ENCODE assay signal across 21 cellular contexts in the genomic region with DNA sequence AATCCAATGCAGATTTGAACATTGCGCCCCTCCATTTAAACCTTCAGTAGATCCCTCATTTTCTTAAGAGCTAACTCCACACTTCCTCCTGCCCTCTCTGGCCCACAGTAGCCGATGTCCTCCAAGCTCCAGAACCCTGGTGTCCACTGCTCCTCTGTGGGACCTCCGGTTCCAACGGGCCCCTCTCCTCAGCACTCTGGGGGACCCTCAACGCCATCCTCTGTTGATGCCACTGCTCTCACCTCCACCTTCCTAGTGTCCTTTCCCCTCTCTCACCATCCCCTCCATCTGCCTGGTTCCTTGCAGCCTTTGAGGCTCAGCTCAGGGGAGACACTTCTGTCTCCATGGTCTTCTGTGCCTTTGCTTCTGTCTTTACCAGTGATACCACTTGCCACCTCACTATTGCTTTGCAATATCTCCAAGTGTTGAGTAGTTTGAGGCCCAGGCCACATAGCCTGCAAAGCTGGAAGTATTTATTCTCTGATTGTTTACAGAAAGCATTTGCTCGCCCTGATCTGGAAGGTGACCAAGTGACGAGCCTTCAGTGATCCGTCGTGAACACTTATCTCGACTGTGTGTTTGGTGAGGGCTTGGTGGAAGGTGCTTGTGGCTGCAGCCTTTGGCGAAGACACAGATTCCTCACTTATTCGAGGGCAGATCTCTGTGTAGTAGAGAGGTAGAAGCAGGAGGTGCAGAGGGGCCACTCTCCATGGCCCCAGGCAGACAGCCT.
"Had no signal": no experiment of that assay in that cellular context is flagged by ENCODE, and none has a peak within 500 bp of the region (broad histone marks: within the 10 kb centered on the region; RNA-seq: fewer than 3 reads in every experiment).

No MANE protein-coding gene starts in this region.

- H3K27ac Mint-ChIP-seq: activated CD4-positive, alpha-beta memory T cell treated with anti-CD3 and anti-CD28 coated beads, Interleukin-2, amount 10 ng/mL, durations not matched to agents 7 days and 5 days; activated CD4-positive, alpha-beta T cell treated with anti-CD3 and anti-CD28 coated beads for 36 hours; activated naive CD8-positive, alpha-beta T cell treated with anti-CD3 and anti-CD28 coated beads for 36 hours; activated T-cell treated with anti-CD3 and anti-CD28 coated beads, Interleukin-2, amount 50 U/mL, for 24 hours; naive B cell; type B pancreatic cell had no signal

- FAIRE-seq: pancreas had no signal

- H3K27me3 Mint-ChIP-seq: activated CD4-positive, alpha-beta memory T cell treated with anti-CD3 and anti-CD28 coated beads, Interleukin-2, amount 10 ng/mL, durations not matched to agents 7 days and 5 days; activated naive CD8-positive, alpha-beta T cell treated with anti-CD3 and anti-CD28 coated beads for 36 hours; central memory CD8-positive, alpha-beta T cell had no signal

- H3K9me3 ChIP-seq: pancreas, suprapubic skin had no signal

- DNase-seq: activated CD4-positive, alpha-beta memory T cell treated with anti-CD3 and anti-CD28 coated beads, Interleukin-2, amount 10 ng/mL, durations not matched to agents 7 days and 5 days; activated CD4-positive, alpha-beta T cell treated with anti-CD3 and anti-CD28 coated beads for 36 hours; activated naive CD8-positive, alpha-beta T cell treated with anti-CD3 and anti-CD28 coated beads for 36 hours; activated T-cell treated with anti-CD3 and anti-CD28 coated beads, Interleukin-2, amount 50 U/mL, for 24 hours; amygdala; brain microvascular endothelial cell; cortex of kidney; effector CD4-positive, alpha-beta T cell; glutamatergic neuron; naive B cell; pancreas; retina; stimulated activated naive CD8-positive, alpha-beta T cell treated with anti-CD3 and anti-CD28 coated beads, Interleukin-15, Interleukin-2, amounts not matched to agents 100 U/mL and 50 U/mL, for 24 hours; T-helper 1 cell had no signal

- H3K36me3 ChIP-seq: brain microvascular endothelial cell, esophagus muscularis mucosa, pancreas, suprapubic skin had no signal

- H3K36me3 Mint-ChIP-seq: activated naive CD8-positive, alpha-beta T cell treated with anti-CD3 and anti-CD28 coated beads for 36 hours; type B pancreatic cell had no signal

- H3K27ac ChIP-seq: brain microvascular endothelial cell, esophagus muscularis mucosa, pancreas, skin epidermis, suprapubic skin had no signal

- H3K4me3 Mint-ChIP-seq: activated CD4-positive, alpha-beta memory T cell treated with anti-CD3 and anti-CD28 coated beads, Interleukin-2, amount 10 ng/mL, durations not matched to agents 7 days and 5 days; activated CD4-positive, alpha-beta T cell treated with anti-CD3 and anti-CD28 coated beads for 36 hours; activated naive CD8-positive, alpha-beta T cell treated with anti-CD3 and anti-CD28 coated beads for 36 hours; activated T-cell treated with anti-CD3 and anti-CD28 coated beads, Interleukin-2, amount 50 U/mL, for 24 hours; central memory CD8-positive, alpha-beta T cell; naive B cell; type B pancreatic cell had no signal

- H3K27me3 ChIP-seq: esophagus muscularis mucosa, pancreas had no signal

- H3K4me3 ChIP-seq: esophagus muscularis mucosa, lung, pancreas, skin epidermis, suprapubic skin had no signal

- H3K4me1 Mint-ChIP-seq: activated CD4-positive, alpha-beta memory T cell treated with anti-CD3 and anti-CD28 coated beads, Interleukin-2, amount 10 ng/mL, durations not matched to agents 7 days and 5 days; activated CD4-positive, alpha-beta T cell treated with anti-CD3 and anti-CD28 coated beads for 36 hours; activated naive CD8-positive, alpha-beta T cell treated with anti-CD3 and anti-CD28 coated beads for 36 hours; central memory CD8-positive, alpha-beta T cell had no signal

- ATAC-seq: activated CD4-positive, alpha-beta T cell treated with anti-CD3 and anti-CD28 coated beads for 36 hours; pancreas; SK-N-SH treated with all-trans-retinoic acid at 6 μM for 48 hours; stimulated activated naive CD8-positive, alpha-beta T cell treated with anti-CD3 and anti-CD28 coated beads, Interleukin-15, Interleukin-2, amounts not matched to agents 100 U/mL and 50 U/mL, for 24 hours had no signal
